Comparison of ENCODE assay signal across 8 cellular contexts in the genomic region with DNA sequence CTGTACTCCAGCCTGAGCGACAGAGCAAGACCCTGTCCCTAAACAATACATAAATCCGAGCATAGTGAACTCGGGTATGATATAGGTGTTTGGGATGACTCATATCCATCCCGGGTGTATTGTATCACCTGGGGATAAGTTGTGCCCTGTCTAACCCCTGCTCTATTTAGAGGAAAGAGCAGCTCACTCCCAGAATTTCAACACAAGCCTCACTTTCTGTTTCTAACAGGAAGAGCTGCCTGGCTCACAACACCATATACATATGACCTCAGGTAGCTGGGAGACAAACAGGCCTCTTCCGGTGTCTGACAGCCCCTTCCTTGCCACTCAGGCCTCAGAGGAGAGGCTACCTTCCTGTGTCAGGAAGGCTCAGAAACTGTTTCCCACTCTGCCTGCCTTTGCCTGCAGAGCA. TPM values are rescaled to one million over a fixed set of nuclear protein-coding genes. Genes with fewer than 3 reads are reported as not detected.
DNase-seq lines count a peak whose midpoint lies in the region; ATAC-seq, FAIRE-seq and TF ChIP-seq lines count a peak whose summit lies in the region.

No MANE protein-coding gene starts in this region.

- no peaks in the 10 kb centered on the region for H3K27me3 Mint-ChIP-seq in osteocyte (ENCODE audit: unreplicated experiment)

- H3K27ac Mint-ChIP-seq in osteocyte (ENCODE audit: unreplicated experiment) = no peak overlapping the region

- TF ChIP-seq POLR2A in GM12891 (IDR thresholded peaks at IDR 0.05; ENCODE audit: low read depth, low read length) = 0 out of 2 replicates have a peak, but pooled peaks have one; percentile 56

- H3K9me3 Mint-ChIP-seq in osteocyte (ENCODE audit: unreplicated experiment) = no peaks in the 10 kb centered on the region

- H3K27me3 ChIP-seq in esophagus (ENCODE audit: control insufficient read depth in 1 of 2, insufficient read depth in 2 of 2, low read length in 2 of 2) (no peaks in the 10 kb centered on the region), SJCRH30 (no peaks in the 10 kb centered on the region)

- DNase-seq in GM12891 (ENCODE audit: insufficient read length, low spot score) (peak; percentile 67), T-helper 9 cell (peak; percentile 26), SJCRH30 (no peak), osteocyte (ENCODE audit: extremely low spot score, unreplicated experiment) (no peak), coronary artery (ENCODE audit: low spot score) (no peak)
- DNase-seq in stimulated activated CD4-positive, alpha-beta T cell treated with anti-CD3 and anti-CD28 coated beads, Interleukin-1b, Interleukin-23, amount 100 ng/mL, for 48 hours = peak; percentile 43

- WGBS in esophagus, 2 donors = 26 to 28% methylated on average over 5 of the region's 5 CpGs

- FAIRE-seq in GM12891 (lab: Jason Lieb, UNC) = peak; percentile 89

- peaks cover 8% of the 10 kb centered on the region for H3K36me3 Mint-ChIP-seq in osteocyte (ENCODE audit: unreplicated experiment)

- H3K36me3 ChIP-seq in esophagus (ENCODE audit: control insufficient read depth in 2 of 2, insufficient read depth in 2 of 2, low read length in 1 of 2) = no peaks in the 10 kb centered on the region
- peaks cover 2% of the 10 kb centered on the region for H3K36me3 ChIP-seq in SJCRH30

- H3K4me1 Mint-ChIP-seq in osteocyte (ENCODE audit: unreplicated experiment) = peaks cover 45% of the 10 kb centered on the region

- TF ChIP-seq CTCF in osteocyte (IDR thresholded peaks at IDR 0.05) = no peak
- TF ChIP-seq CTCF in coronary artery (IDR thresholded peaks at IDR 0.05) = no peak

- H3K4me3 ChIP-seq in esophagus (ENCODE audit: low read depth in 1 of 2, low read length in 2 of 2) (no peak overlapping the region), SJCRH30 (no peak overlapping the region), coronary artery (no peak overlapping the region)

- peak; percentile 66 for ATAC-seq in HG02973 (IDR thresholded peaks at IDR 0.05; ENCODE audit: unreplicated experiment)

- H3K9me3 ChIP-seq in esophagus (ENCODE audit: control insufficient read depth in 2 of 2, insufficient read depth in 1 of 2, low read depth in 1 of 2, low read length in 1 of 2) = no peaks in the 10 kb centered on the region
- H3K9me3 ChIP-seq in SJCRH30 (replicated peaks) = no peaks in the 10 kb centered on the region

- H3K27ac ChIP-seq in esophagus (ENCODE audit: low read depth in 2 of 2, low read length in 1 of 2) (peak overlapping the region; percentile 97 to 99), SJCRH30 (no peak overlapping the region), coronary artery (peak overlapping the region in 1 of 2 donors; percentile 46)

- H3K4me1 ChIP-seq in esophagus (ENCODE audit: control insufficient read depth in 2 of 2, insufficient read depth in 2 of 2, low read length in 1 of 2) (peaks cover 0 to 29% of the 10 kb centered on the region in 2 donors), SJCRH30 (peaks cover 14% of the 10 kb centered on the region)

- no peak overlapping the region for H3K4me3 Mint-ChIP-seq in osteocyte (ENCODE audit: unreplicated experiment)

TF ChIP-seq in GM12891, 5 proteins besides CTCF, POLR2A, EP300 and RAD21:
- TF ChIP-seq POLR2AphosphoS5 (IDR thresholded peaks at IDR 0.05; ENCODE audit: low read depth, low read length) (0 out of 2 replicates have a peak, but pooled peaks have one; percentile 24), POU2F2 (IDR thresholded peaks at IDR 0.05; ENCODE audit: low read depth, low read length) (no peak; the same call in 1 of the 2 replicates), SPI1 (IDR thresholded peaks at IDR 0.05; ENCODE audit: low read depth, low read length) (0 out of 2 replicates have a peak, but pooled peaks have one; percentile 19), PAX5 (IDR thresholded peaks at IDR 0.05; ENCODE audit: insufficient read depth, low read length, severe bottlenecking) (no peak), TAF1 (IDR thresholded peaks at IDR 0.05; ENCODE audit: low read depth, low read length) (no peak)
TF ChIP-seq in GM12891: peak in this region for 2.

RNA-seq across cellular contexts. Expression of gene MICALL1, which starts 9.9 kb away (rescaled TPM):
- polyA plus RNA-seq in GM12891 (2012; ENCODE audit: low read depth, missing spikeins) = 6.9 TPM
- polyA plus RNA-seq in esophagus = 10 to 100 TPM; 41.7 to 44.1 TPM
- 16.8 and 18.0 TPM in 2 replicates for total RNA-seq in SJCRH30 (2014; rRNA removed; shearing (Covaris generic))
- total RNA-seq in osteocyte = 51.2 and 56.6 TPM in 2 replicates

RNA-seq across cellular contexts. Expression of gene EIF3L, which starts 47.0 kb away (rescaled TPM):
- 1,013 TPM for polyA plus RNA-seq in GM12891 (2012; ENCODE audit: low read depth, missing spikeins)
- 100 to 1,000 TPM; 113 to 265 TPM for polyA plus RNA-seq in esophagus
- 647 and 707 TPM in 2 replicates for total RNA-seq in SJCRH30 (2014; rRNA removed; shearing (Covaris generic))
- 435 and 452 TPM in 2 replicates for total RNA-seq in osteocyte

RNA-seq across cellular contexts. Expression of gene ANKRD54, which starts 52.1 kb away (rescaled TPM):
- 9.2 TPM for polyA plus RNA-seq in GM12891 (2012; ENCODE audit: low read depth, missing spikeins)
- 10 to 100 TPM; 15.2 to 18.7 TPM for polyA plus RNA-seq in esophagus
- 17.1 and 18.2 TPM in 2 replicates for total RNA-seq in SJCRH30 (2014; rRNA removed; shearing (Covaris generic))
- total RNA-seq in osteocyte = 18.1 and 20.4 TPM in 2 replicates

RNA-seq across cellular contexts. Expression of gene C22orf23, which starts 57.2 kb away (rescaled TPM):
- 0.14 TPM for polyA plus RNA-seq in GM12891 (2012; ENCODE audit: low read depth, missing spikeins)
- under 1 TPM; 0.16 to 0.39 TPM for polyA plus RNA-seq in esophagus
- not detected in 2 replicates for total RNA-seq in SJCRH30 (2014; rRNA removed; shearing (Covaris generic))
- not detected in 2 replicates for total RNA-seq in osteocyte

RNA-seq across cellular contexts. Expression of gene POLR2F, which starts 57.3 kb away (rescaled TPM):
- polyA plus RNA-seq in GM12891 (2012; ENCODE audit: low read depth, missing spikeins) = 84.4 TPM
- polyA plus RNA-seq in esophagus = 100 to 1,000 TPM in 1 of 2 donors, 10 to 100 TPM in 1; 84.8 to 114 TPM
- 121 and 122 TPM in 2 replicates for total RNA-seq in SJCRH30 (2014; rRNA removed; shearing (Covaris generic))
- 77.9 and 81.1 TPM in 2 replicates for total RNA-seq in osteocyte

Comparison
In these comparisons a context has a peak if more than half of its experiments do, and no peak if none do; other contexts are left out.
1. DNase-seq: peak in GM12891 (single experiment), T-helper 9 cell (single experiment) and stimulated activated CD4-positive, alpha-beta T cell treated with anti-CD3 and anti-CD28 coated beads, Interleukin-1b, Interleukin-23, amount 100 ng/mL, for 48 hours (single experiment); none in SJCRH30 (0 of 2), osteocyte (single experiment) and coronary artery (single experiment).